ENCODE assay signal across 22 cellular contexts in the genomic region with DNA sequence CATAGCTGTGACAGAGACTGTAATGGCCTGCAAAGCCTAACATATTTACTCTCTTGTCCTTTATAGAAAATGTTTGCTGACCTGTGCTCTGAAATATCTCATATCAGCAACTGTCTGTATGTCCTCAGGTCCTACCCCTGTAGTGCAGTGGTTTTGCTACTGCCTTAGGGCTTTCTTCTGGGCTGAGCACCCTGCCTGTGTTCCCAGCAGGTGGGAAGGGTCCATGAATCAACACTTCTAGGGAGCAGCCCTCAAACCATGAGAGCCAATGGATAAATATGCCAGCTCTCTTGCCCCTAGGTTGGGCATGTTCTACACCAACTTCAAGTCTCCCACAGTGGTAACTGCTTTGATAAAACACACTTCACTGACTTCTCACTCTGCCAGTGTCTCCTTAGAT. TPM values are rescaled to one million over a fixed set of nuclear protein-coding genes. Genes with fewer than 3 reads are reported as not detected.
A peak's percentile ranks its signal among the peaks of the same experiment; 100 is the strongest.
DNase-seq lines count a peak whose midpoint lies in the region; ATAC-seq and TF ChIP-seq lines count a peak whose summit lies in the region.
"Had no signal": no experiment of that assay in that cellular context is flagged by ENCODE, and none has a peak within 500 bp of the region (broad histone marks: within the 10 kb centered on the region; RNA-seq: fewer than 3 reads in every experiment).

No MANE protein-coding gene starts in this region.

- DNase-seq in NCI-H2107 treated with DMSO at 0.1 percent for 48 hours (lab: John Stamatoyannopoulos, UW; ENCODE audit: unreplicated experiment) (peak; percentile 5), NCI-H2107 (lab: John Stamatoyannopoulos, UW) (no peak), neural progenitor cell (ENCODE audit: low spot score) (peak; percentile 6), nephron progenitor cell (no peak)
- DNase-seq: BE2C; Caco-2; CD4-positive, CD25-positive, alpha-beta regulatory T cell; DMS153; EL; HCEC 1CT; NCI-H2029; NCI-H510A treated with DMSO at 0.1 percent for 48 hours; NCI-H82; PC-3; RPMI8226; SHP77 treated with DMSO at 0.1 percent for 48 hours; T-helper 1 cell had no signal

- no peak for TF ChIP-seq POLR2A in gastroesophageal sphincter (IDR thresholded peaks at IDR 0.05)

- no peak overlapping the region for H3K27ac Mint-ChIP-seq in neural progenitor cell
- no peak overlapping the region for H3K27ac Mint-ChIP-seq in nephron progenitor cell
- H3K27ac Mint-ChIP-seq: CD4-positive, CD25-positive, alpha-beta regulatory T cell had no signal

- no peak for ATAC-seq in GM21526 (IDR thresholded peaks at IDR 0.05; ENCODE audit: low FRiP score, unreplicated experiment)
- ATAC-seq in gastroesophageal sphincter: no peak
- ATAC-seq: K562, PC-3 had no signal

- H3K4me3 Mint-ChIP-seq in neural progenitor cell: no peak overlapping the region
- H3K4me3 Mint-ChIP-seq in nephron progenitor cell: no peak overlapping the region
- H3K4me3 Mint-ChIP-seq: CD4-positive, CD25-positive, alpha-beta regulatory T cell had no signal

- H3K36me3 ChIP-seq in HEK293 (ENCODE audit: control insufficient read depth in 2 of 2, insufficient read depth in 1 of 2, low read length in 2 of 2) (no peaks in the 10 kb centered on the region), neural progenitor cell (no peaks in the 10 kb centered on the region), gastroesophageal sphincter (no peaks in the 10 kb centered on the region)
- H3K36me3 ChIP-seq: BE2C had no signal

- H3K9me3 ChIP-seq in HEK293 (ENCODE audit: control insufficient read depth, insufficient read depth, low read depth, low read length): no peaks in the 10 kb centered on the region
- H3K9me3 ChIP-seq in neural progenitor cell (ENCODE audit: low read depth): no peaks in the 10 kb centered on the region
- H3K9me3 ChIP-seq in gastroesophageal sphincter: peaks cover 0 to 13% (median 0%) of the 10 kb centered on the region in 3 donors
- H3K9me3 ChIP-seq: BE2C, Caco-2 had no signal

- H3K4me1 ChIP-seq in HEK293 (ENCODE audit: control insufficient read depth, insufficient read depth, low read length) (no peaks in the 10 kb centered on the region; the same call in 1 of the 2 replicates), neural progenitor cell (peaks cover 13% of the 10 kb centered on the region), gastroesophageal sphincter (no peaks in the 10 kb centered on the region)
- H3K4me1 ChIP-seq: Caco-2 had no signal

- TF ChIP-seq CTCF in HEK293 (tag by site-specific recombination; IDR thresholded peaks at IDR 0.05) (no peak), VCaP (conservative IDR thresholded peaks at IDR 0.05) (no peak), neural progenitor cell (IDR thresholded peaks at IDR 0.05) (no peak), nephron progenitor cell (IDR thresholded peaks at IDR 0.05) (no peak), gastroesophageal sphincter (IDR thresholded peaks at IDR 0.05) (no peak)

- no peaks in the 10 kb centered on the region for H3K27me3 ChIP-seq in neural progenitor cell
- no peaks in the 10 kb centered on the region for H3K27me3 ChIP-seq in gastroesophageal sphincter
- H3K27me3 ChIP-seq: BE2C had no signal

- peaks cover 1% of the 10 kb centered on the region for H3K36me3 Mint-ChIP-seq in neural progenitor cell
- H3K36me3 Mint-ChIP-seq in nephron progenitor cell (ENCODE audit: low read depth): no peaks in the 10 kb centered on the region

- H3K4me3 ChIP-seq in HEK293 (ENCODE audit: low read depth, low read length) (no peak overlapping the region), neural progenitor cell (no peak overlapping the region), gastroesophageal sphincter (no peak overlapping the region)
- H3K4me3 ChIP-seq: K562 had no signal

- no peaks in the 10 kb centered on the region for H3K79me2 ChIP-seq in neural progenitor cell (ENCODE audit: low read depth)

- POLR2A ChIA-PET in HEK293 (lab: Yijun Ruan, JAX): no interaction called here

- H4K20me1 ChIP-seq in neural progenitor cell (ENCODE audit: low read depth): no peaks in the 10 kb centered on the region

- no peak overlapping the region for H2AFZ ChIP-seq in neural progenitor cell (replicated peaks)

- H3K27ac ChIP-seq in HEK293 (ENCODE audit: extremely low read depth, low read depth, low read length) (no peak overlapping the region), VCaP (peak overlapping the region; percentile 34; the same call in 1 of the 2 replicates), neural progenitor cell (no peak overlapping the region), gastroesophageal sphincter (no peak overlapping the region)

- H3F3A ChIP-seq in neural progenitor cell (ENCODE audit: low read depth): peaks cover 2% of the 10 kb centered on the region

- H3K9me3 Mint-ChIP-seq in neural progenitor cell (no peaks in the 10 kb centered on the region), nephron progenitor cell (peaks cover 3% of the 10 kb centered on the region)

- H3K27me3 Mint-ChIP-seq in neural progenitor cell (ENCODE audit: insufficient read depth, low read depth): no peaks in the 10 kb centered on the region
- H3K27me3 Mint-ChIP-seq in nephron progenitor cell (ENCODE audit: low read depth, poor library complexity): no peaks in the 10 kb centered on the region
- H3K27me3 Mint-ChIP-seq: CD4-positive, CD25-positive, alpha-beta regulatory T cell had no signal

- peaks cover 9% of the 10 kb centered on the region for H3K4me1 Mint-ChIP-seq in neural progenitor cell
- H3K4me1 Mint-ChIP-seq in nephron progenitor cell: no peaks in the 10 kb centered on the region

- TF ChIP-seq EP300 in gastroesophageal sphincter (IDR thresholded peaks at IDR 0.05): no peak

- no peak overlapping the region for H3K4me2 ChIP-seq in neural progenitor cell

- no peak overlapping the region for H3K9ac ChIP-seq in neural progenitor cell

- CTCF ChIA-PET in HEK293 (lab: Yijun Ruan, JAX): no interaction called here

TF ChIP-seq in HEK293, 187 proteins besides CTCF, POLR2A, EP300 and RAD21:
- no peak for TF ChIP-seq ZNF184 (tag by site-specific recombination; IDR thresholded peaks at IDR 0.05)
- TF ChIP-seq ZSCAN16 (tag by site-specific recombination; IDR thresholded peaks at IDR 0.05): no peak
- TF ChIP-seq, protein P1, sequence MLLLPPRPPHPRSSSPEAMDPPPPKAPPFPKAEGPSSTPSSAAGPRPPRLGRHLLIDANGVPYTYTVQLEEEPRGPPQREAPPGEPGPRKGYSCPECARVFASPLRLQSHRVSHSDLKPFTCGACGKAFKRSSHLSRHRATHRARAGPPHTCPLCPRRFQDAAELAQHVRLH (tag by site-specific recombination; IDR thresholded peaks at IDR 0.05): no peak
- TF ChIP-seq ZNF10 (tag by site-specific recombination; IDR thresholded peaks at IDR 0.05): no peak
- TF ChIP-seq ZIC2 (tag by site-specific recombination; IDR thresholded peaks at IDR 0.05): peak; percentile 75
- no peak for TF ChIP-seq ZNF202 (tag by site-specific recombination; IDR thresholded peaks at IDR 0.05; ENCODE audit: borderline replicate concordance)
- no peak for TF ChIP-seq ZNF555 (tag by site-specific recombination; conservative IDR thresholded peaks at IDR 0.05)
- TF ChIP-seq KLF1 (tag by site-specific recombination; IDR thresholded peaks at IDR 0.05): no peak
- TF ChIP-seq OSR2 (tag by site-specific recombination; IDR thresholded peaks at IDR 0.05): no peak
- no peak for TF ChIP-seq KLF9 (tag by site-specific recombination; IDR thresholded peaks at IDR 0.05; ENCODE audit: low read depth)
- TF ChIP-seq ZNF133 (tag by site-specific recombination; IDR thresholded peaks at IDR 0.05): no peak
- no peak for TF ChIP-seq RBAK (tag by site-specific recombination; IDR thresholded peaks at IDR 0.05)
- 0 out of 2 replicates have a peak, but pooled peaks have one; percentile 24 for TF ChIP-seq ZNF423 (tag by site-specific recombination; IDR thresholded peaks at IDR 0.05)
- TF ChIP-seq ZNF169 (tag by site-specific recombination; IDR thresholded peaks at IDR 0.05): no peak
TF ChIP-seq in HEK293: peak in this region for 2.

RNA-seq across cellular contexts. Expression of a gene that starts 41.9 kb away (rescaled TPM):
- total RNA-seq in neural progenitor cell (ENCODE audit: low replicate concordance) (79.3 and 126 TPM in 2 replicates), gastroesophageal sphincter (10 to 100 TPM; 43.3 to 67.9 (median 56.3) TPM)

Comparison
In these comparisons a context has a peak if more than half of its experiments do, and no peak if none do; other contexts are left out.
1. DNase-seq: peak in NCI-H2107 treated with DMSO at 0.1 percent for 48 hours (single experiment) and neural progenitor cell (single experiment); none in NCI-H2107 (single experiment) and nephron progenitor cell (single experiment).